ENCODE assay signal across 1 cellular context in the genomic region with DNA sequence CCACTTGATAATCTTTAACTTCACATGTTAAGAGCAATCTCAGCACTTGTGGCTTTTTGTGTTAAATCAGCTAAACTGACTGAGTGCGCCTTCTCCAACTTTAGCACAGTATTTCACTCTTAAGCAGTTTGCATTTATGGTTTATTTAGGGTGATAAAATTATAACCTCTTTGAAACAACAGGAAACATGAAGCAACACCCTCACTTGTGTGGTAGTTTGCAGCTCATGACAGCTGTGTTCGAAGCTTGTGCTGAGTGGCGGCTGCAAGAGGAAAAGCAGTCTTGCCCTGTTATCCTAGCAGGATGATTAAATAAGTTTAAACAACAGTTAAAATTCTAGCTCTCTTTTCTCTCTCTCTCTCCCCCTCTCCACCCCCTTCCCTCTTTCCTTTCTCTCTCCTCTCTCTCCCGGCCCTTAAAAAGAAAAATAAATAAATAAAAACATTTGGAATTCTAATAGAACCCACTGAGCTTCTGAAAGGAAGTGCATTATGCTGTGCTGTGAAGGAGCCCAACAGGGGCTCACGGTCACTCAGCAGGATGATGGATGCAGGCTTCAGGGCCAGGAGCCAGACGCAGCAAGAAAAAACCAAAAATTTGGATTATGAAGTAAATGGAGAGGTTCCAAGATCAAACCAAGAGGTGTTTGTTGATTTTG.
TF ChIP-seq lines count a peak whose summit lies in the region.

No MANE protein-coding gene starts in this region.

TF ChIP-seq in HepG2, 621 proteins besides CTCF, POLR2A, EP300 and RAD21:
- TF ChIP-seq ZNF17 (CRISPR knock-in tag; IDR thresholded peaks at IDR 0.05) = no peak
